ENCODE assay signal across 8 cellular contexts in the genomic region with DNA sequence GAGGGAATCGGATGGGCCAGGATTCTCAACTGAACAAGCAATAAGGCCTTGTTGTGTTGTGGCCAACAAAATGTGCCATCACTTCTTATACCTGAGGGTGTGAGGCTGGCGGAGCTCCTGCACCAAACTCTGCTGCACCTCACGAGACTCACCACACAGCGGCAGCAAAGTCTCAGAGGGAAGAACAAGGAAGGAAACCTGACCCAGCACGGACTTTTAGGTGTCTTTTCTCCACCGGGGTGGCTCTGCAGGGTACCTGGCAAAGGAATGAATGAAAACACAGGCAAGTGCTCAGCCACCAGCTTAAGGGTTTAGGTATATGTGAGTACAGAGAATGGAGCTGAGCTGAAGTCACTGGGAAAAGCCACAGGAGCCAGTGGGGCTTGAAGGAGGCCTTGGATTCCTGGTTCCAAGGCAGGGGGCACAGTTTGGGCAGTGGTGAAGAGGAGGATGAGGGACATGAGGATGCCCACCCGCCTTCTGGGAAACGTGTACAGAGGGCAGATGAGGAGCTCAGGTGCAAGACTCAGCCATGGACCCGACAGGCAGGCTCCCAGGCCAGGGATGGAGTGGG. TPM values are rescaled to one million over a fixed set of nuclear protein-coding genes. Genes with fewer than 3 reads are reported as not detected.
DNase-seq lines count a peak whose midpoint lies in the region; ATAC-seq and TF ChIP-seq lines count a peak whose summit lies in the region.

No MANE protein-coding gene starts in this region.

- H3K4me1 ChIP-seq in SK-N-SH (ENCODE audit: control insufficient read depth in 1 of 2, insufficient read depth in 2 of 2, low read depth in 1 of 2, low read length in 1 of 2), result no peaks in the 10 kb centered on the region
- no peaks in the 10 kb centered on the region for H3K4me1 ChIP-seq in osteoblast (ENCODE audit: insufficient read depth, low read length)
- H3K4me1 ChIP-seq in sigmoid colon, result no peaks in the 10 kb centered on the region

- DNase-seq in NCI-H1417 (lab: John Stamatoyannopoulos, UW) (peak in 2 of 3 experiments; percentile 29 to 57), NCI-H1417 treated with DMSO at 0.1 percent for 48 hours (lab: John Stamatoyannopoulos, UW) (no peak), MG63 (peak; percentile 39), SK-N-SH (peak; percentile 29), fibroblast of gingiva (ENCODE audit: low read depth) (peak; percentile 3), osteoblast (ENCODE audit: insufficient read length, low spot score, missing footprints) (no peak), sigmoid colon (no peak)

- CTCF ChIA-PET in SK-N-SH (lab: Yijun Ruan, JAX), result interaction anchor here (0.6 to 1.9 kb wide), 8 partner anchors 9 to 199 kb away, joined by 3 to 16 read pairs (median 4); no protein-coding TSS in a partner anchor

- H3K36me3 ChIP-seq in MG63 (no peaks in the 10 kb centered on the region), SK-N-SH (replicated peaks in 1 of 2; ENCODE audit: control insufficient read depth in 1 of 2, insufficient read depth in 2 of 2, low read length in 1 of 2) (no peaks in the 10 kb centered on the region), osteoblast (ENCODE audit: insufficient read depth, low read length) (no peaks in the 10 kb centered on the region), sigmoid colon (no peaks in the 10 kb centered on the region)

- no peaks in the 10 kb centered on the region for H3K9me3 ChIP-seq in MG63
- no peaks in the 10 kb centered on the region for H3K9me3 ChIP-seq in SK-N-SH
- no peaks in the 10 kb centered on the region for H3K9me3 ChIP-seq in osteoblast (ENCODE audit: low read depth, low read length)
- no peaks in the 10 kb centered on the region for H3K9me3 ChIP-seq in sigmoid colon

- H4K20me1 ChIP-seq in SK-N-SH (ENCODE audit: insufficient read depth) (no peaks in the 10 kb centered on the region), osteoblast (ENCODE audit: insufficient read depth, low read length) (no peaks in the 10 kb centered on the region)

- H3K79me2 ChIP-seq in SK-N-SH (ENCODE audit: insufficient read depth) (no peaks in the 10 kb centered on the region), osteoblast (ENCODE audit: insufficient read depth, low read length) (no peaks in the 10 kb centered on the region)

- no peak overlapping the region for H2AFZ ChIP-seq in SK-N-SH (ENCODE audit: low read depth)
- no peak overlapping the region for H2AFZ ChIP-seq in osteoblast (ENCODE audit: low read length)

- no peak for TF ChIP-seq POLR2A in sigmoid colon (IDR thresholded peaks at IDR 0.05)

- peaks cover 2% of the 10 kb centered on the region for H3K27me3 ChIP-seq in MG63
- H3K27me3 ChIP-seq in SK-N-SH (ENCODE audit: insufficient read depth), result peaks cover 32% of the 10 kb centered on the region; the same call in 1 of the 2 replicates
- H3K27me3 ChIP-seq in osteoblast (ENCODE audit: insufficient read depth, low read length), result peaks cover 20% of the 10 kb centered on the region
- H3K27me3 ChIP-seq in sigmoid colon, result no peaks in the 10 kb centered on the region

- POLR2A ChIA-PET in SK-N-SH (lab: Yijun Ruan, JAX), result no interaction called here

- no peaks in the 10 kb centered on the region for H3K9me2 ChIP-seq in SK-N-SH

- TF ChIP-seq RAD21 in SK-N-SH (IDR thresholded peaks at IDR 0.05; ENCODE audit: low read length), result peak; percentile 53

- intact Hi-C loops in sigmoid colon (cut with DNase I), result no loop called here

- H3K9ac ChIP-seq in SK-N-SH, result no peak overlapping the region

- TF ChIP-seq CTCF in SK-N-SH (IDR thresholded peaks at IDR 0.05) (peak; percentile 61), osteoblast (IDR thresholded peaks at IDR 0.05; ENCODE audit: extremely low read depth, low read depth, low read length) (peak; percentile 72), sigmoid colon (IDR thresholded peaks at IDR 0.05) (peak in 1 of 4 experiments; percentile 22)

- no peak overlapping the region for H3K27ac ChIP-seq in SK-N-SH (ENCODE audit: low read depth in 2 of 2, low read length in 1 of 2)
- no peak overlapping the region for H3K27ac ChIP-seq in osteoblast (ENCODE audit: low read depth, low read length)
- H3K27ac ChIP-seq in sigmoid colon, result no peak overlapping the region

- no peak overlapping the region for H3K4me3 ChIP-seq in MG63
- H3K4me3 ChIP-seq in SK-N-SH (ENCODE audit: low read depth in 2 of 2, low read length in 1 of 2), result no peak overlapping the region
- H3K4me3 ChIP-seq in osteoblast (ENCODE audit: insufficient read depth, low read length), result no peak overlapping the region
- H3K4me3 ChIP-seq in sigmoid colon, result no peak overlapping the region

- peak; percentile 75 for ATAC-seq in GM21447 (IDR thresholded peaks at IDR 0.05; ENCODE audit: unreplicated experiment)

- WGBS in SK-N-SH (ENCODE audit: low lambda C conversion rate), result 7% methylated on average over 8 of the region's 9 CpGs
- WGBS in sigmoid colon, 2 donors, result 26 to 37% methylated on average over 9 of the region's 9 CpGs

- H3K4me2 ChIP-seq in SK-N-SH (no peak overlapping the region), osteoblast (ENCODE audit: insufficient read depth, low read length) (no peak overlapping the region)

- H3F3A ChIP-seq in SK-N-SH (replicated peaks; ENCODE audit: insufficient read depth), result no peaks in the 10 kb centered on the region

- TF ChIP-seq EP300 in SK-N-SH (IDR thresholded peaks at IDR 0.05; ENCODE audit: borderline replicate concordance in 1 of 2, low read depth in 1 of 2, low read length in 1 of 2) (no peak), sigmoid colon (IDR thresholded peaks at IDR 0.05) (no peak)

TF ChIP-seq in SK-N-SH, 30 proteins besides CTCF, POLR2A, EP300 and RAD21:
- TF ChIP-seq SIN3A (IDR thresholded peaks at IDR 0.05; ENCODE audit: borderline replicate concordance, low read depth, low read length) (no peak), SMC3 (IDR thresholded peaks at IDR 0.05; ENCODE audit: low read depth, low read length) (peak; percentile 37; the same call in 1 of the 2 replicates)

RNA-seq across cellular contexts. Expression of a gene that starts 31.1 kb away (rescaled TPM):
- total RNA-seq in MG63 (2014; rRNA removed; shearing (Covaris generic); ENCODE audit: low replicate concordance), result not detected in 2 replicates
- polyA plus RNA-seq in SK-N-SH (2012; rRNA removed) (not detected in 2 replicates), sigmoid colon (under 1 TPM in 1 of 3 donors, not detected in 2; 0.06 TPM)
- not detected in 2 replicates for polyA plus RNA-seq in SK-N-SH (2012; cell fraction: cytosol; rRNA removed)
- not detected in 2 replicates for polyA plus RNA-seq in SK-N-SH (2012; cell fraction: nucleus; rRNA removed)
- total RNA-seq in osteoblast (not detected in 2 replicates), sigmoid colon (not detected)

Comparison
In these comparisons a context has a peak if more than half of its experiments do, and no peak if none do; other contexts are left out.
1. DNase-seq: peak in NCI-H1417 (2 of 3), MG63 (single experiment), SK-N-SH (single experiment) and fibroblast of gingiva (single experiment); none in NCI-H1417 treated with DMSO at 0.1 percent for 48 hours (single experiment), osteoblast (single experiment) and sigmoid colon (single experiment).